ENCODE assay signal across 1 cellular context in the genomic region with DNA sequence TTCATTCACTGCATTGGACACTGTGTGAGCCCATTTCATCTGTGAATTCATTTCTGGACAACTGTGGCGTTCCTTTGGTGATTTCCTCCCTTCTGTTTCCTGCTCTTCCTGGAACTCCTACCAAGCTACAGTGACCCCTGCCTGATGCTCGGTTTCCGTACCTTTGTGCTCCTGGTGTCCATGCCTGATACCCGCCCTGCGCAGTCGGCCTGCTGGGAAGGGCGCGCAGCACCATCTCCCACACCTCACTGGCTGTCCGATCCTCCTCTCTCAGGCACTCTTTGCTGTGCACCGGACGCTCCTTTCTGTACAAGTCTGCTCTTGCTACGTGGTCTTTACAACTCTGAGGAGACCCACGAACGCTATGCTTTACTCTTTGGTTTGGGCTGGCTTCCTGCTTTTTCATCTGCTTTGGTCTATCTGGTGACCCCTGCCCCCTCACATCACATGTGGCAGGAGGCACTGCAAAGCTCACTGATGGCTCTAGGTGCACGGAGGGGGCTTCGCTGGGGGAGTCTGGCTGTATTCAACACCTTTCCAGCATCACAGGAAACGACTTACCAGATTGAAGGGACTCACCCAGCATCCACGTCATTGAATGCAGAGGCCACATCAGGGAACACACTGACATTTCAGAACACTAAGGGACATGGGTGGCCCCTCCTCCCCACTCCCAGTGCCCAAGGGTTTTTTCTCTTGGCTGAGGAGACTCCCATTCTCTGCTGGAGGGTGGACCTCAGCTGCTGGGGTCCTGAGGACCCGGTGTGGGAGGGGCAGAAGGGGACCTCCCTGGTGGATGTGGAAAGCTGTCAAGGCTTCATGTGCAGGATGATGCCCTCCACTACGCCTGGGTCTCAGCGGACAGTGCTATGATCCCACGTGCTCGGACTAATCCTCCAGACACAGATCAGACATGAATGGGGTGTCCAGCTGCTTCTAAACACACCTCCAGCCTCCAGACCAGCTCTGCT.
TF ChIP-seq lines count a peak whose summit lies in the region.

No MANE protein-coding gene starts in this region.

TF ChIP-seq in HEK293T, 16 proteins besides CTCF, POLR2A, EP300 and RAD21 (continued from another document):
- TF ChIP-seq FOXM1 (IDR thresholded peaks at IDR 0.05; ENCODE audit: borderline replicate concordance) (no peak), BHLHE40 (IDR thresholded peaks at IDR 0.05; ENCODE audit: borderline replicate concordance) (no peak), CTBP1 (IDR thresholded peaks at IDR 0.05; ENCODE audit: borderline replicate concordance) (no peak), LEF1 (IDR thresholded peaks at IDR 0.05; ENCODE audit: borderline replicate concordance) (no peak), TARDBP (IDR thresholded peaks at IDR 0.05) (no peak), SUZ12 (IDR thresholded peaks at IDR 0.05) (no peak), SP1 (IDR thresholded peaks at IDR 0.05) (no peak), ZNF384 (IDR thresholded peaks at IDR 0.05) (no peak), FOXA1 (IDR thresholded peaks at IDR 0.05) (no peak), L3MBTL2 (conservative IDR thresholded peaks at IDR 0.05) (no peak)
- TF ChIP-seq, protein P1, sequence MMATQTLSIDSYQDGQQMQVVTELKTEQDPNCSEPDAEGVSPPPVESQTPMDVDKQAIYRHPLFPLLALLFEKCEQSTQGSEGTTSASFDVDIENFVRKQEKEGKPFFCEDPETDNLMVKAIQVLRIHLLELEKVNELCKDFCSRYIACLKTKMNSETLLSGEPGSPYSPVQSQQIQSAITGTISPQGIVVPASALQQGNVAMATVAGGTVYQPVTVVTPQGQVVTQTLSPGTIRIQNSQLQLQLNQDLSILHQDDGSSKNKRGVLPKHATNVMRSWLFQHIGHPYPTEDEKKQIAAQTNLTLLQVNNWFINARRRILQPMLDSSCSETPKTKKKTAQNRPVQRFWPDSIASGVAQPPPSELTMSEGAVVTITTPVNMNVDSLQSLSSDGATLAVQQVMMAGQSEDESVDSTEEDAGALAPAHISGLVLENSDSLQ (IDR thresholded peaks at IDR 0.05): no peak
TF ChIP-seq in HEK293T: peak in this region for 0.
